8 cellular contexts compared by ENCODE assay signal in the genomic region with DNA sequence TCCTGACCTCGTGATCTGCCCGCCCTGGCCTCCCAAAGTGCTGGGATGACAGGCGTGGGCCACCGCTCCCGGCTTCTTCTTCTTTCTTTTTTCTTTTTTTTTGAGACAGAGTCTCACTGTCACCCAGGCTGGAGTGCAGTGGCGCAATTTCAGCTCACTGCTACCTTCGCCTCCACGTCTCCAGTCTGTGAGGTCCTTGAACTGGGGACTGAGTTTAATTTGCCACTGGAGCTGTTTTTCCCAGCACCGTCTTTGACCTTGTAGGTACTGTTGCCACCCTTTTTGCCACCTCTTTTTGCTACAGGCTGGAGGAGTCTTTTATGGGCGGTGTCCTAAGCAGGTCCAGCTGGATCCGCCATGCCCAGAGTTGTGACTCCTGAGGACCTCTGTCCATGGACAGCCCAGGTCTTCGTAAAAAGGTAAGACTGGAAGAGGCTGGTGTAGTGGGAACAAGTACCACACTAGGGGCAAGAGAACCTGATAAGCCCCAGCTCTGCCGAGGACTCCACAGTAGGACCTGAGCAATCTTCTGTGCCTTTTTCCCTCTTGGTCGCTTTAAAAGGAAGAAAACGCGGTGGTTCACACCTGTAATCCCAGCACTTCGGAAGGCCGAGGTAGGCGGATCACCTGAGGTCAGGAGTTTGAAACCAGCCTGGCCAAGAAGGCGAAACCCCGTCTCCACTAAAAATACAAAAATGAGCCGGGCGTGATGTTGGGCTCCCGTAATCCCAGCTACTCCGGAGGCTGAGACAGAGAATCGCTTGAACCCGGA. TPM values are rescaled to one million over a fixed set of nuclear protein-coding genes. Genes with fewer than 3 reads are reported as not detected.
A peak's percentile ranks its signal among the peaks of the same experiment; 100 is the strongest.
DNase-seq lines count a peak whose midpoint lies in the region; ATAC-seq and TF ChIP-seq lines count a peak whose summit lies in the region.

No MANE protein-coding gene starts in this region.

- POLR2A ChIA-PET in A673 (lab: Charles Lee; ENCODE audit: low non-redundant PET): interaction anchor here (0.6 to 2.8 kb wide), 21 partner anchors 8 to 358 kb away, joined by 3 to 27 read pairs (median 4); partner anchors contain the start of genes PXN, RPLP0 and SIRT4
- POLR2A ChIA-PET in naive thymus-derived CD4-positive, alpha-beta T cell (lab: Charles Lee): interaction anchor here (0.5 to 9.8 kb wide), 45 partner anchors 9 to 1269 kb away, joined by 3 to 182 read pairs (median 5); partner anchors contain the start of genes BICDL1, C12orf43, COX6A1 and GCN1

- intact Hi-C loops in A673 (cut with micrococcal nuclease; ENCODE audit: unreplicated experiment) (loop anchor here (1.0 kb wide), 2 partner anchors 27 to 62 kb away; no protein-coding TSS in a partner anchor), dorsolateral prefrontal cortex (cut with DNase I) (no loop called here), vagina (cut with DNase I) (no loop called here)
- intact Hi-C loops in naive thymus-derived CD4-positive, alpha-beta T cell (cut with micrococcal nuclease): loop anchor here (1.0 to 5.0 kb wide), 8 partner anchors 25 to 623 kb away; partner anchors contain the start of genes PXN (in 2 of the 2), RPLP0 (in 2 of the 2), PRKAB1 (in 1 of the 2) and RAB35 (in 1 of the 2)

- peaks cover 0 to 9% (median 4%) of the 10 kb centered on the region in 7 donors for H3K4me1 Mint-ChIP-seq in naive thymus-derived CD4-positive, alpha-beta T cell

- H3K4me3 Mint-ChIP-seq in naive thymus-derived CD4-positive, alpha-beta T cell: peak overlapping the region in 2 of 10 donors; percentile 48 to 76

- no TSS peak for BruUV-seq in A673 (replicated peaks; lab: Mats Ljungman, UMichigan)

- H3K9me3 ChIP-seq in A673 (ENCODE audit: low read depth, low read length, poor library complexity, severe bottlenecking) (no peaks in the 10 kb centered on the region), vagina (no peaks in the 10 kb centered on the region)
- H3K9me3 ChIP-seq in naive thymus-derived CD4-positive, alpha-beta T cell (ENCODE audit: control insufficient read depth in 2 of 3, low read length in 3 of 3): no peaks in the 10 kb centered on the region

- CTCF ChIA-PET in A673 (lab: Charles Lee): interaction anchor here (0.7 to 3.5 kb wide), 6 partner anchors 12 to 72 kb away, joined by 3 to 23 read pairs (median 4); partner anchors contain the start of genes PXN and SIRT4
- CTCF ChIA-PET in naive thymus-derived CD4-positive, alpha-beta T cell (lab: Charles Lee): interaction anchor here (0.6 to 2.8 kb wide), 10 partner anchors 11 to 610 kb away, joined by 3 to 14 read pairs (median 4); partner anchors contain the start of genes RPLP0, SIRT4 and SRSF9

- H3K36me3 Mint-ChIP-seq in naive thymus-derived CD4-positive, alpha-beta T cell: no peaks in the 10 kb centered on the region

- H3K9me3 Mint-ChIP-seq in naive thymus-derived CD4-positive, alpha-beta T cell: no peaks in the 10 kb centered on the region

- ATAC-seq in naive thymus-derived CD4-positive, alpha-beta T cell: no peak
- ATAC-seq in HG03565 (IDR thresholded peaks at IDR 0.05; ENCODE audit: unreplicated experiment) (no peak), HG02763 (IDR thresholded peaks at IDR 0.05; ENCODE audit: unreplicated experiment) (no peak)

- H3K27me3 ChIP-seq in A673 (replicated peaks; ENCODE audit: insufficient read depth, low read depth, low read length, poor library complexity) (no peaks in the 10 kb centered on the region), dorsolateral prefrontal cortex (no peaks in the 10 kb centered on the region), vagina (no peaks in the 10 kb centered on the region)
- no peaks in the 10 kb centered on the region for H3K27me3 ChIP-seq in naive thymus-derived CD4-positive, alpha-beta T cell (ENCODE audit: control insufficient read depth in 2 of 2, insufficient read depth in 2 of 2, low read length in 2 of 2)

- TF ChIP-seq CTCF in A673 (conservative IDR thresholded peaks at IDR 0.05; ENCODE audit: low read depth, low read length) (no peak), dorsolateral prefrontal cortex (IDR thresholded peaks at IDR 0.05 in 54 of 56, conservative IDR thresholded peaks at IDR 0.05 in 2 of 56; ENCODE audit: low read depth in 1 of 56, partially characterized antibody in 56 of 56) (no peak), vagina (IDR thresholded peaks at IDR 0.05) (no peak)

- TF ChIP-seq POLR2A in vagina (IDR thresholded peaks at IDR 0.05): no peak

- H3K27me3 Mint-ChIP-seq in naive thymus-derived CD4-positive, alpha-beta T cell: peaks cover 0 to 22% (median 0%) of the 10 kb centered on the region in 5 donors

- peak overlapping the region in 1 of 9 donors; percentile 85 for H3K27ac Mint-ChIP-seq in naive thymus-derived CD4-positive, alpha-beta T cell

- H3K36me3 ChIP-seq in A673 (ENCODE audit: insufficient read depth, low read length, poor library complexity, severe bottlenecking): no peaks in the 10 kb centered on the region
- peaks cover 0 to 4% (median 0%) of the 10 kb centered on the region in 3 experiments for H3K36me3 ChIP-seq in naive thymus-derived CD4-positive, alpha-beta T cell (ENCODE audit: control insufficient read depth in 2 of 3, insufficient read depth in 3 of 3, low read length in 3 of 3)
- no peaks in the 10 kb centered on the region for H3K36me3 ChIP-seq in vagina

- DNase-seq in A673 (ENCODE audit: low spot score) (no peak), HS-27A (ENCODE audit: low read depth) (peak; percentile 24), UCSD-AML1 (lab: John Stamatoyannopoulos, UW; ENCODE audit: unreplicated experiment) (peak; percentile 37), dorsolateral prefrontal cortex (no peak), vagina (ENCODE audit: extremely low spot score in 2 of 2) (peak in 1 of 2 donors; percentile 91)
- DNase-seq in naive thymus-derived CD4-positive, alpha-beta T cell: peak in 5 of 9 donors; percentile 15 to 53 (median 24)

- peak overlapping the region; percentile 23 for H3K4me3 ChIP-seq in A673 (ENCODE audit: low read depth, low read length, poor library complexity, severe bottlenecking)
- peak overlapping the region in 51 of 59 donors; percentile 2 to 81 (median 65) for H3K4me3 ChIP-seq in dorsolateral prefrontal cortex
- H3K4me3 ChIP-seq in naive thymus-derived CD4-positive, alpha-beta T cell (ENCODE audit: low read length): peak overlapping the region; percentile 64
- peak overlapping the region; percentile 70 to 76 for H3K4me3 ChIP-seq in vagina

- H3K27ac ChIP-seq in A673 (ENCODE audit: low read depth, low read length, poor library complexity, severe bottlenecking): peak overlapping the region; percentile 100
- H3K27ac ChIP-seq in dorsolateral prefrontal cortex: peak overlapping the region; percentile 66 to 100 (median 99)
- H3K27ac ChIP-seq in naive thymus-derived CD4-positive, alpha-beta T cell (ENCODE audit: low read depth, low read length): peak overlapping the region; percentile 100
- peak overlapping the region; percentile 98 for H3K27ac ChIP-seq in vagina

- H3K4me1 ChIP-seq in A673 (ENCODE audit: insufficient read depth, low read length, poor library complexity, severe bottlenecking) (peaks cover 11% of the 10 kb centered on the region), vagina (peaks cover 12% of the 10 kb centered on the region)
- H3K4me1 ChIP-seq in naive thymus-derived CD4-positive, alpha-beta T cell (ENCODE audit: control insufficient read depth in 2 of 2, insufficient read depth in 2 of 2, low read length in 2 of 2): no peaks in the 10 kb centered on the region

RNA-seq across cellular contexts. Expression of gene RNU4-2, which starts 1.0 kb away (rescaled TPM):
- 2,640 and 2,668 TPM in 2 replicates for total RNA-seq in A673 (2021)
- total RNA-seq in dorsolateral prefrontal cortex: over 10,000 TPM in 111 of 120 experiments, 1,000 to 10,000 TPM in 9; 2,947 to 35,484 (median 19,179) TPM
- over 10,000 TPM in 2 of 5 experiments, 1,000 to 10,000 TPM in 3; 3,296 to 19,276 (median 7,985) TPM for total RNA-seq in naive thymus-derived CD4-positive, alpha-beta T cell
- polyA plus RNA-seq in naive thymus-derived CD4-positive, alpha-beta T cell: not detected
- under 0.01 TPM for total RNA-seq in vagina

RNA-seq across cellular contexts. Expression of gene RNU4-1, which starts 2.3 kb away (rescaled TPM):
- total RNA-seq in A673 (2021): 1,130 and 1,293 TPM in 2 replicates
- 1,000 to 10,000 TPM in 110 of 120 experiments, 100 to 1,000 TPM in 10; 125 to 4,648 (median 2,054) TPM for total RNA-seq in dorsolateral prefrontal cortex
- 1,000 to 10,000 TPM in 3 of 5 experiments, 100 to 1,000 TPM in 2; 319 to 3,107 (median 1,510) TPM for total RNA-seq in naive thymus-derived CD4-positive, alpha-beta T cell
- polyA plus RNA-seq in naive thymus-derived CD4-positive, alpha-beta T cell: not detected
- under 0.01 TPM for total RNA-seq in vagina

RNA-seq across cellular contexts. Expression of gene SIRT4, which starts 11.4 kb away (rescaled TPM):
- 3.7 and 4.8 TPM in 2 replicates for total RNA-seq in A673 (2021)
- total RNA-seq in dorsolateral prefrontal cortex: 10 to 100 TPM in 10 of 120 experiments, 1 to 10 TPM in 110; 1.9 to 15.5 (median 6.3) TPM
- 1 to 10 TPM; 1.6 to 6.0 (median 4.0) TPM for total RNA-seq in naive thymus-derived CD4-positive, alpha-beta T cell
- 1 to 10 TPM; 3.1 TPM for polyA plus RNA-seq in naive thymus-derived CD4-positive, alpha-beta T cell
- total RNA-seq in vagina: not detected

RNA-seq across cellular contexts. Expression of gene PXN, which starts 25.2 kb away (rescaled TPM):
- 110 and 127 TPM in 2 replicates for total RNA-seq in A673 (2021)
- 10 to 100 TPM; 15.7 to 57.9 (median 32.8) TPM for total RNA-seq in dorsolateral prefrontal cortex
- total RNA-seq in naive thymus-derived CD4-positive, alpha-beta T cell: 100 to 1,000 TPM; 103 to 202 (median 158) TPM
- 100 to 1,000 TPM in 1 of 2 donors, 10 to 100 TPM in 1; 84.3 to 114 TPM for polyA plus RNA-seq in naive thymus-derived CD4-positive, alpha-beta T cell
- 95.3 TPM for total RNA-seq in vagina

RNA-seq across cellular contexts. Expression of gene PLA2G1B, which starts 36.9 kb away (rescaled TPM):
- total RNA-seq in A673 (2021): not detected in 2 replicates
- total RNA-seq in dorsolateral prefrontal cortex: 1 to 10 TPM in 2 of 120 experiments, not detected in 118; 1.3 to 1.9 TPM
- total RNA-seq in naive thymus-derived CD4-positive, alpha-beta T cell: 1 to 10 TPM in 1 of 5 experiments, not detected in 4; 1.5 TPM
- polyA plus RNA-seq in naive thymus-derived CD4-positive, alpha-beta T cell: under 1 TPM in 1 of 2 donors, not detected in 1; 0.92 TPM
- total RNA-seq in vagina: not detected

Comparison
In these comparisons a context has a peak if more than half of its experiments do, and no peak if none do; other contexts are left out.
1. DNase-seq: peak in HS-27A (single experiment), UCSD-AML1 (single experiment) and naive thymus-derived CD4-positive, alpha-beta T cell (5 of 9); none in A673 (single experiment) and dorsolateral prefrontal cortex (0 of 10).
2. H3K4me3 ChIP-seq: peak in every context shown above with its lines; median percentile 73 in vagina; 65 in dorsolateral prefrontal cortex; 64 in naive thymus-derived CD4-positive, alpha-beta T cell; 23 in A673.
3. RNA of gene RNU4-2, which starts 1.0 kb away (total RNA-seq): 2,947 to 35,484 TPM in dorsolateral prefrontal cortex, 3,296 to 19,276 TPM in naive thymus-derived CD4-positive, alpha-beta T cell and 2,640 to 2,668 TPM in A673; under 0.01 TPM in vagina (single experiment); every median in the first group is over 1,000 times any median in the second.
4. RNA of gene RNU4-1, which starts 2.3 kb away (total RNA-seq): 125 to 4,648 TPM in dorsolateral prefrontal cortex, 319 to 3,107 TPM in naive thymus-derived CD4-positive, alpha-beta T cell and 1,130 to 1,293 TPM in A673; under 0.01 TPM in vagina (single experiment); every median in the first group is over 100 times any median in the second.
5. intact Hi-C loops: an anchor here in A673 (1.0 kb wide) and naive thymus-derived CD4-positive, alpha-beta T cell (1.0 to 5.0 kb wide); none called in dorsolateral prefrontal cortex and vagina.
6. Peak in every context shown above with its lines, with median percentiles within 50 percentile points of each other: H3K27ac ChIP-seq.